1 cellular context compared by ENCODE assay signal in the genomic region with DNA sequence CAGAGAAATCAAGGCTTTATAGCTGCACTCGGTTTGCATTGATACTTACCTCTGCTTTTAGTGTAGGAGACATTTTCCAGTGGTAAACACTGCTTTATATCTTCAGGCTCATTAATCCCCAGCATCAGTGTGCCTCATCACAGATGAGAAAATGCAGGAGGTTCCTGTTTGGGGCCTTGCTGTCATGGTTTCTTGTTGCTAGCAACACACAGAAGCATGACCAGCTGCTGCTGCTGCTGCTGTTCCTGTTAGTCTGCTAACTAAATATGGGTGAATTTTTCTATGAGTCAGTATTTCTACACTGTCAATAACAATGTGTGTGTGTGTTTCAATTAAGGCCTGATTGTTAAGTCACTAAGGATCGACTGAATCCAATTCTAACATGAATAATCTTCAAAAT.
TF ChIP-seq lines count a peak whose summit lies in the region.

No MANE protein-coding gene starts in this region.

TF ChIP-seq in HepG2, 621 proteins besides CTCF, POLR2A, EP300 and RAD21 (continued from another document):
- TF ChIP-seq, protein P1, sequence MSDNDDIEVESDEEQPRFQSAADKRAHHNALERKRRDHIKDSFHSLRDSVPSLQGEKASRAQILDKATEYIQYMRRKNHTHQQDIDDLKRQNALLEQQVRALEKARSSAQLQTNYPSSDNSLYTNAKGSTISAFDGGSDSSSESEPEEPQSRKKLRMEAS (IDR thresholded peaks at IDR 0.05), result no peak
- TF ChIP-seq EZH2 (conservative IDR thresholded peaks at IDR 0.05; ENCODE audit: low read depth, low read length) (no peak), TFDP2 (CRISPR knock-in tag; IDR thresholded peaks at IDR 0.05) (no peak), NFRKB (IDR thresholded peaks at IDR 0.05) (no peak), ZNF207 (IDR thresholded peaks at IDR 0.05; ENCODE audit: borderline replicate concordance) (no peak), DMAP1 (CRISPR knock-in tag; IDR thresholded peaks at IDR 0.05) (no peak), ZNF124 (CRISPR knock-in tag; IDR thresholded peaks at IDR 0.05) (no peak), SATB2 (CRISPR knock-in tag; IDR thresholded peaks at IDR 0.05) (no peak), HDAC2 (CRISPR knock-in tag; IDR thresholded peaks at IDR 0.05) (no peak), CEBPZ (IDR thresholded peaks at IDR 0.05; ENCODE audit: low read length) (no peak)
- TF ChIP-seq, protein P2, sequence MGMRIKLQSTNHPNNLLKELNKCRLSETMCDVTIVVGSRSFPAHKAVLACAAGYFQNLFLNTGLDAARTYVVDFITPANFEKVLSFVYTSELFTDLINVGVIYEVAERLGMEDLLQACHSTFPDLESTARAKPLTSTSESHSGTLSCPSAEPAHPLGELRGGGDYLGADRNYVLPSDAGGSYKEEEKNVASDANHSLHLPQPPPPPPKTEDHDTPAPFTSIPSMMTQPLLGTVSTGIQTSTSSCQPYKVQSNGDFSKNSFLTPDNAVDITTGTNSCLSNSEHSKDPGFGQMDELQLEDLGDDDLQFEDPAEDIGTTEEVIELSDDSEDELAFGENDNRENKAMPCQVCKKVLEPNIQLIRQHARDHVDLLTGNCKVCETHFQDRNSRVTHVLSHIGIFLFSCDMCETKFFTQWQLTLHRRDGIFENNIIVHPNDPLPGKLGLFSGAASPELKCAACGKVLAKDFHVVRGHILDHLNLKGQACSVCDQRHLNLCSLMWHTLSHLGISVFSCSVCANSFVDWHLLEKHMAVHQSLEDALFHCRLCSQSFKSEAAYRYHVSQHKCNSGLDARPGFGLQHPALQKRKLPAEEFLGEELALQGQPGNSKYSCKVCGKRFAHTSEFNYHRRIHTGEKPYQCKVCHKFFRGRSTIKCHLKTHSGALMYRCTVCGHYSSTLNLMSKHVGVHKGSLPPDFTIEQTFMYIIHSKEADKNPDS (CRISPR knock-in tag; IDR thresholded peaks at IDR 0.05), result no peak
- TF ChIP-seq, protein P3, sequence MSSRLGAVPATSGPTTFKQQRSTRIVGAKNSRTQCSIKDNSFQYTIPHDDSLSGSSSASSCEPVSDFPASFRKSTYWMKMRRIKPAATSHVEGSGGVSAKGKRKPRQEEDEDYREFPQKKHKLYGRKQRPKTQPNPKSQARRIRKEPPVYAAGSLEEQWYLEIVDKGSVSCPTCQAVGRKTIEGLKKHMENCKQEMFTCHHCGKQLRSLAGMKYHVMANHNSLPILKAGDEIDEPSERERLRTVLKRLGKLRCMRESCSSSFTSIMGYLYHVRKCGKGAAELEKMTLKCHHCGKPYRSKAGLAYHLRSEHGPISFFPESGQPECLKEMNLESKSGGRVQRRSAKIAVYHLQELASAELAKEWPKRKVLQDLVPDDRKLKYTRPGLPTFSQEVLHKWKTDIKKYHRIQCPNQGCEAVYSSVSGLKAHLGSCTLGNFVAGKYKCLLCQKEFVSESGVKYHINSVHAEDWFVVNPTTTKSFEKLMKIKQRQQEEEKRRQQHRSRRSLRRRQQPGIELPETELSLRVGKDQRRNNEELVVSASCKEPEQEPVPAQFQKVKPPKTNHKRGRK (CRISPR knock-in tag; IDR thresholded peaks at IDR 0.05), result no peak
- TF ChIP-seq, protein P4, sequence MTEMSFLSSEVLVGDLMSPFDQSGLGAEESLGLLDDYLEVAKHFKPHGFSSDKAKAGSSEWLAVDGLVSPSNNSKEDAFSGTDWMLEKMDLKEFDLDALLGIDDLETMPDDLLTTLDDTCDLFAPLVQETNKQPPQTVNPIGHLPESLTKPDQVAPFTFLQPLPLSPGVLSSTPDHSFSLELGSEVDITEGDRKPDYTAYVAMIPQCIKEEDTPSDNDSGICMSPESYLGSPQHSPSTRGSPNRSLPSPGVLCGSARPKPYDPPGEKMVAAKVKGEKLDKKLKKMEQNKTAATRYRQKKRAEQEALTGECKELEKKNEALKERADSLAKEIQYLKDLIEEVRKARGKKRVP (CRISPR knock-in tag; IDR thresholded peaks at IDR 0.05), result no peak
